Comparison of ENCODE assay signal across 1 cellular context in the genomic region with DNA sequence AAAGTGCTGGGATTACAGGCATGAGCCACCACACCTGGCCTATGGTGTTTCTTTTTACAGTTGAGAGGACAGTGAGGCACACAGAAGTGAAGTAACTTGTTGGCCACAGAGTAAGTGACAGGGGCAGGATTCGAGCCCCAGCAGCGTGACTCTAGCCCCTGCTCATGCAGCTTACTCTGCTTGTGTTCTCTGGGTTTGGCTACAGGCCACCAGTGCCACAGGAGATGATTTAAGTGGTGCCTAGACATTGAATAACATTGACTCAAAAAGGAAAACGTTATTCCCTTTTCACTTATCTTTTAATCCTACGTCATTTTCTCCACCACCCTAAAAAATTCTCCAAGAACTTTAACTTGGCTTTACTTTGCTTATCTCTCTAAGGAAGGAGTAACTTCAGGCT.
TF ChIP-seq lines count a peak whose summit lies in the region.

No MANE protein-coding gene starts in this region.

TF ChIP-seq in WTC11, 78 proteins besides CTCF, POLR2A, EP300 and RAD21 (continued from another document):
- TF ChIP-seq, protein P1, sequence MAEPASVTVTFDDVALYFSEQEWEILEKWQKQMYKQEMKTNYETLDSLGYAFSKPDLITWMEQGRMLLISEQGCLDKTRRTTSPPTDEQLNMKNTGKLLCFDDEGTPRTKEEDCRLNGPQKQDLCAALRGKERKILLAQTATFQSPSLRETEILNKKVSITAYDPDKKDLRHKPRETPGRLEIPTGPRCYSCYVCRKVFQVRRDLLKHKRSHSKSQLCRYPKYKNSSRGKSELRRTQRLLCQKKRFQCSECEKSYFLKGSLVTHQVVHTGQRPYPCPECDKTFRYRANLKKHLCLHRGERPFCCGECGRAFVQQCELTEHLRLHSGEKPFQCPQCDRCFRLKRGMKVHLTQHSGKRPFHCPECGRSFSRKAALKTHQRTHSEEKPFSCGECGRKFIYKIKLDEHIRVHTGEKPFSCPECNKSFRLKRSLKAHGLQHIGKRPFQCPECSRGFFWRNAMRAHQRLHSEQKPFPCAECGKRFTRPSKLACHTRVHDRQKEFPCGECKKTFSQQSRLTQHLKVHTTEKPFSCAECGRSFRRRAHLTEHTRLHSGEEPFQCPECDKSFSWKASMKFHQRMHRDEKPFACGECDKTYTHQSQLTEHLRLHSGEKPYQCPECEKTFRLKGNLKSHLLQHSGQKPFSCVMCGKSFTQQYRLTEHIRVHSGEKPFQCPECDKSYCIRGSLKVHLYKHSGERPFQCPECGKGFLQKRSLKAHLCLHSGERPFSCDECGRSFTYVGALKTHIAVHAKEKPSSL (CRISPR knock-in tag; conservative IDR thresholded peaks at IDR 0.05) = no peak
- TF ChIP-seq, protein P2, sequence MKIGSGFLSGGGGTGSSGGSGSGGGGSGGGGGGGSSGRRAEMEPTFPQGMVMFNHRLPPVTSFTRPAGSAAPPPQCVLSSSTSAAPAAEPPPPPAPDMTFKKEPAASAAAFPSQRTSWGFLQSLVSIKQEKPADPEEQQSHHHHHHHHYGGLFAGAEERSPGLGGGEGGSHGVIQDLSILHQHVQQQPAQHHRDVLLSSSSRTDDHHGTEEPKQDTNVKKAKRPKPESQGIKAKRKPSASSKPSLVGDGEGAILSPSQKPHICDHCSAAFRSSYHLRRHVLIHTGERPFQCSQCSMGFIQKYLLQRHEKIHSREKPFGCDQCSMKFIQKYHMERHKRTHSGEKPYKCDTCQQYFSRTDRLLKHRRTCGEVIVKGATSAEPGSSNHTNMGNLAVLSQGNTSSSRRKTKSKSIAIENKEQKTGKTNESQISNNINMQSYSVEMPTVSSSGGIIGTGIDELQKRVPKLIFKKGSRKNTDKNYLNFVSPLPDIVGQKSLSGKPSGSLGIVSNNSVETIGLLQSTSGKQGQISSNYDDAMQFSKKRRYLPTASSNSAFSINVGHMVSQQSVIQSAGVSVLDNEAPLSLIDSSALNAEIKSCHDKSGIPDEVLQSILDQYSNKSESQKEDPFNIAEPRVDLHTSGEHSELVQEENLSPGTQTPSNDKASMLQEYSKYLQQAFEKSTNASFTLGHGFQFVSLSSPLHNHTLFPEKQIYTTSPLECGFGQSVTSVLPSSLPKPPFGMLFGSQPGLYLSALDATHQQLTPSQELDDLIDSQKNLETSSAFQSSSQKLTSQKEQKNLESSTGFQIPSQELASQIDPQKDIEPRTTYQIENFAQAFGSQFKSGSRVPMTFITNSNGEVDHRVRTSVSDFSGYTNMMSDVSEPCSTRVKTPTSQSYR (CRISPR knock-in tag; IDR thresholded peaks at IDR 0.05) = no peak
